In genomic region chr14:64612021-64612380, GRCh38 we compare ENCODE assay signal across 11 cellular contexts.
DNase-seq lines count a peak whose midpoint lies in the region; ATAC-seq and TF ChIP-seq lines count a peak whose summit lies in the region.
"Had no signal": no experiment of that assay in that cellular context is flagged by ENCODE, and none has a peak within 500 bp of the region (broad histone marks: within the 10 kb centered on the region; RNA-seq: fewer than 3 reads in every experiment).

No MANE protein-coding gene starts in this region.

- WGBS in prostate gland = 88% methylated on average over 1 of the region's 1 CpG

- H3K9me3 ChIP-seq in SK-N-MC (ENCODE audit: low read depth, low read length) = no peaks in the 10 kb centered on the region
- no peaks in the 10 kb centered on the region for H3K9me3 ChIP-seq in prostate gland

- H3K4me1 Mint-ChIP-seq in activated CD8-positive, alpha-beta T cell treated with anti-CD3 and anti-CD28 coated beads for 36 hours (ENCODE audit: low read depth) = peaks cover 5% of the 10 kb centered on the region

- H3K4me1 ChIP-seq in prostate gland (replicated peaks) = no peaks in the 10 kb centered on the region

- CTCF ChIA-PET in activated CD8-positive, alpha-beta T cell treated with anti-CD3 and anti-CD28 coated beads for 36 hours (lab: Charles Lee) = interaction anchor here (0.9 to 2.4 kb wide), 3 partner anchors 11 to 24 kb away, joined by 4 to 18 read pairs (median 6); no protein-coding TSS in a partner anchor

- intact Hi-C loops in prostate gland (cut with DNase I) = no loop called here
- intact Hi-C loops in activated CD8-positive, alpha-beta T cell treated with anti-CD3 and anti-CD28 coated beads for 36 hours (cut with micrococcal nuclease) = no loop called here

- no peak for TF ChIP-seq CTCF in prostate gland (IDR thresholded peaks at IDR 0.05)
- no peak for TF ChIP-seq CTCF in activated CD8-positive, alpha-beta T cell treated with anti-CD3 and anti-CD28 coated beads for 36 hours (IDR thresholded peaks at IDR 0.05)

- no peak for TF ChIP-seq POLR2A in prostate gland (IDR thresholded peaks at IDR 0.05)

- H3K4me3 Mint-ChIP-seq in activated CD8-positive, alpha-beta T cell treated with anti-CD3 and anti-CD28 coated beads for 36 hours = no peak overlapping the region
- H3K4me3 Mint-ChIP-seq: T-helper 17 cell had no signal

- H3K9me3 Mint-ChIP-seq in activated CD8-positive, alpha-beta T cell treated with anti-CD3 and anti-CD28 coated beads for 36 hours = no peaks in the 10 kb centered on the region

- DNase-seq in EH (ENCODE audit: low read depth) = peak; percentile 94
- DNase-seq in SK-N-MC (ENCODE audit: low read depth, low spot score) = no peak
- DNase-seq in foreskin melanocyte = peak; percentile 89
- no peak for DNase-seq in prostate gland (ENCODE audit: low spot score)
- DNase-seq in activated CD8-positive, alpha-beta T cell treated with anti-CD3 and anti-CD28 coated beads for 36 hours = no peak
- no peak for DNase-seq in NCI-H345 (lab: John Stamatoyannopoulos, UW)
- DNase-seq in stimulated activated naive CD8-positive, alpha-beta T cell treated with anti-CD3 and anti-CD28 coated beads, Interleukin-15, Interleukin-2, amounts not matched to agents 100 U/mL and 50 U/mL, for 24 hours = no peak
- DNase-seq: activated T-cell treated with anti-CD3 and anti-CD28 coated beads, Interleukin-2, amount 50 U/mL, for 1 hour; DMS 273 treated with DMSO at 0.1 percent for 48 hours; T-helper 17 cell had no signal

- H3K9ac ChIP-seq in SK-N-MC (ENCODE audit: insufficient read length) = no peak overlapping the region

- H3K27ac ChIP-seq in SK-N-MC = peak overlapping the region; percentile 75
- H3K27ac ChIP-seq in prostate gland = peak overlapping the region; percentile 0 to 28

- H3K4me3 ChIP-seq in SK-N-MC = no peak overlapping the region
- no peak overlapping the region for H3K4me3 ChIP-seq in prostate gland

- POLR2A ChIA-PET in activated CD8-positive, alpha-beta T cell treated with anti-CD3 and anti-CD28 coated beads for 36 hours (lab: Charles Lee) = interaction anchor here (1.0 kb wide), 1 partner anchor 9 kb away, joined by 5 read pairs; no protein-coding TSS in a partner anchor

- H3K36me3 ChIP-seq in SK-N-MC (ENCODE audit: insufficient read depth, low read length) = no peaks in the 10 kb centered on the region
- no peaks in the 10 kb centered on the region for H3K36me3 ChIP-seq in prostate gland

- H3K27me3 Mint-ChIP-seq in activated CD8-positive, alpha-beta T cell treated with anti-CD3 and anti-CD28 coated beads for 36 hours = no peaks in the 10 kb centered on the region

- H3K36me3 Mint-ChIP-seq in activated CD8-positive, alpha-beta T cell treated with anti-CD3 and anti-CD28 coated beads for 36 hours (ENCODE audit: low read depth) = no peaks in the 10 kb centered on the region

- no peak overlapping the region for H3K27ac Mint-ChIP-seq in activated CD8-positive, alpha-beta T cell treated with anti-CD3 and anti-CD28 coated beads for 36 hours
- H3K27ac Mint-ChIP-seq: T-helper 17 cell had no signal

- no peaks in the 10 kb centered on the region for H3K27me3 ChIP-seq in prostate gland (replicated peaks; ENCODE audit: insufficient read depth)

- ATAC-seq in GM19035 (IDR thresholded peaks at IDR 0.05; ENCODE audit: unreplicated experiment) = no peak
- no peak for ATAC-seq in activated CD8-positive, alpha-beta T cell treated with anti-CD3 and anti-CD28 coated beads for 36 hours
- ATAC-seq in stimulated activated naive CD8-positive, alpha-beta T cell treated with anti-CD3 and anti-CD28 coated beads, Interleukin-15, Interleukin-2, amounts not matched to agents 100 U/mL and 50 U/mL, for 24 hours = no peak
- ATAC-seq: T-helper 17 cell had no signal

Comparison
In these comparisons a context has a peak if more than half of its experiments do, and no peak if none do; other contexts are left out.
1. DNase-seq: peak in EH (single experiment) and foreskin melanocyte (single experiment); none in SK-N-MC (single experiment), prostate gland (single experiment), activated CD8-positive, alpha-beta T cell treated with anti-CD3 and anti-CD28 coated beads for 36 hours (single experiment), NCI-H345 (single experiment) and stimulated activated naive CD8-positive, alpha-beta T cell treated with anti-CD3 and anti-CD28 coated beads, Interleukin-15, Interleukin-2, amounts not matched to agents 100 U/mL and 50 U/mL, for 24 hours (single experiment).